Comparison of ENCODE assay signal across 18 cellular contexts in genomic region chr3:80553211-80553610, GRCh38.
"Had no signal": no experiment of that assay in that cellular context is flagged by ENCODE, and none has a peak within 500 bp of the region (broad histone marks: within the 10 kb centered on the region; RNA-seq: fewer than 3 reads in every experiment).

No MANE protein-coding gene starts in this region.

- H3K27ac Mint-ChIP-seq: effector memory CD8-positive, alpha-beta T cell; natural killer cell treated with Interleukin-12 subunit alpha and Interleukin-12 subunit beta and Interleukin-15 and Interleukin-18, amount 100 ng/mL, for 72 hours; neural progenitor cell had no signal

- H3K9me3 ChIP-seq: ovary had no signal

- H3K4me2 ChIP-seq: hepatocyte, neural progenitor cell, smooth muscle cell had no signal

- H2AFZ ChIP-seq: hepatocyte, neural progenitor cell had no signal

- H3K79me2 ChIP-seq: hepatocyte had no signal

- H3K4me3 Mint-ChIP-seq: effector memory CD8-positive, alpha-beta T cell; natural killer cell treated with Interleukin-12 subunit alpha and Interleukin-12 subunit beta and Interleukin-15 and Interleukin-18, amount 100 ng/mL, for 72 hours; neural progenitor cell had no signal

- H3K4me3 ChIP-seq: hepatocyte, lung, neural progenitor cell, ovary, smooth muscle cell had no signal

- H3K27me3 Mint-ChIP-seq: effector memory CD8-positive, alpha-beta T cell; natural killer cell treated with Interleukin-12 subunit alpha and Interleukin-12 subunit beta and Interleukin-15 and Interleukin-18, amount 100 ng/mL, for 72 hours had no signal

- H3K4me1 Mint-ChIP-seq: neural progenitor cell had no signal

- H3K36me3 ChIP-seq: neural progenitor cell, ovary had no signal

- ATAC-seq: effector memory CD8-positive, alpha-beta T cell; left colon; left ventricle myocardium superior; natural killer cell treated with Interleukin-12 subunit alpha and Interleukin-12 subunit beta and Interleukin-15 and Interleukin-18, amount 100 ng/mL, for 72 hours; right cardiac atrium had no signal

- H3K4me1 ChIP-seq: neural progenitor cell had no signal

- H3K9ac ChIP-seq: neural progenitor cell had no signal

- H3K27me3 ChIP-seq: hepatocyte, neural progenitor cell, ovary had no signal

- H3K27ac ChIP-seq: hepatocyte, neural progenitor cell, ovary had no signal

- H3K9me3 Mint-ChIP-seq: neural progenitor cell had no signal

- H3K36me3 Mint-ChIP-seq: natural killer cell treated with Interleukin-12 subunit alpha and Interleukin-12 subunit beta and Interleukin-15 and Interleukin-18, amount 100 ng/mL, for 72 hours; neural progenitor cell had no signal

- DNase-seq: effector memory CD8-positive, alpha-beta T cell; erythroblast; foreskin melanocyte; head of caudate nucleus; left colon; left ventricle myocardium superior; mesenchymal stem cell; midbrain; nucleus accumbens; ovary; right cardiac atrium; stimulated activated CD4-positive, alpha-beta T cell treated with anti-CD3 and anti-CD28 coated beads, Interleukin-2, amount 100 ng/mL, for 48 hours; stimulated activated naive CD4-positive, alpha-beta T cell treated with Interleukin-2 at 50 U/mL for 16 hours had no signal
